In genomic region chr2:127700527-127701192, GRCh38 we compare ENCODE assay signal across 8 cellular contexts. TPM values are rescaled to one million over a fixed set of nuclear protein-coding genes. Genes with fewer than 3 reads are reported as not detected.
DNase-seq lines count a peak whose midpoint lies in the region; ATAC-seq and TF ChIP-seq lines count a peak whose summit lies in the region.

No MANE protein-coding gene starts in this region.

- CTCF ChIA-PET in PC-3 (lab: Charles Lee): interaction anchor here (0.6 kb wide), 1 partner anchor 13 kb away, joined by 3 read pairs; no protein-coding TSS in a partner anchor

- peak overlapping the region; percentile 99 for H3K27ac Mint-ChIP-seq in CD4-positive, CD25-positive, alpha-beta regulatory T cell
- H3K27ac Mint-ChIP-seq in stimulated activated naive CD8-positive, alpha-beta T cell treated with anti-CD3 and anti-CD28 coated beads, Interleukin-15, Interleukin-2, amounts not matched to agents 100 ng/mL and 50 ng/mL, for 24 hours: peak overlapping the region; percentile 89

- intact Hi-C loops in PC-3 (cut with micrococcal nuclease): loop anchor here (1.0 kb wide), 1 partner anchor 158 kb away; the partner anchor contains the start of gene POLR2D
- intact Hi-C loops in left lung (cut with DNase I): no loop called here

- H3K9ac ChIP-seq in PC-3 (ENCODE audit: low read length): peak overlapping the region; percentile 85

- no peaks in the 10 kb centered on the region for H3K9me3 ChIP-seq in CD4-positive, CD25-positive, alpha-beta regulatory T cell (ENCODE audit: control insufficient read depth in 2 of 2, low read length in 2 of 2)
- H3K9me3 ChIP-seq in PC-3 (ENCODE audit: low read length): no peaks in the 10 kb centered on the region
- H3K9me3 ChIP-seq in left lung: no peaks in the 10 kb centered on the region

- H3K36me3 Mint-ChIP-seq in CD4-positive, CD25-positive, alpha-beta regulatory T cell: peaks cover 15% of the 10 kb centered on the region
- peaks cover 34% of the 10 kb centered on the region for H3K36me3 Mint-ChIP-seq in stimulated activated naive CD8-positive, alpha-beta T cell treated with anti-CD3 and anti-CD28 coated beads, Interleukin-15, Interleukin-2, amounts not matched to agents 100 ng/mL and 50 ng/mL, for 24 hours (ENCODE audit: low read depth)

- TF ChIP-seq POLR2A in GM18951 (IDR thresholded peaks at IDR 0.05; ENCODE audit: extremely low read depth, insufficient read depth, insufficient read length): peak; percentile 19

- POLR2A ChIA-PET in PC-3 (lab: Charles Lee; ENCODE audit: unreplicated experiment): interaction anchor here (0.9 kb wide), 1 partner anchor 25 kb away, joined by 3 read pairs; the partner anchor contains the start of gene LIMS2

- no peaks in the 10 kb centered on the region for H3K9me3 Mint-ChIP-seq in CD4-positive, CD25-positive, alpha-beta regulatory T cell
- no peaks in the 10 kb centered on the region for H3K9me3 Mint-ChIP-seq in stimulated activated naive CD8-positive, alpha-beta T cell treated with anti-CD3 and anti-CD28 coated beads, Interleukin-15, Interleukin-2, amounts not matched to agents 100 ng/mL and 50 ng/mL, for 24 hours

- H3K36me3 ChIP-seq in CD4-positive, CD25-positive, alpha-beta regulatory T cell (ENCODE audit: control insufficient read depth, insufficient read depth, low read length): peaks cover 12% of the 10 kb centered on the region
- H3K36me3 ChIP-seq in PC-3 (ENCODE audit: low read depth, low read length) (peaks cover 4% of the 10 kb centered on the region; the same call in 1 of the 2 replicates), left lung (peaks cover 0 to 9% of the 10 kb centered on the region in 2 donors)

- peaks cover 11% of the 10 kb centered on the region; the same call in 1 of the 2 replicates for H4K20me1 ChIP-seq in PC-3 (ENCODE audit: low read length)

- peaks cover 28 to 46% (median 38%) of the 10 kb centered on the region in 4 donors for H3K4me1 Mint-ChIP-seq in CD4-positive, CD25-positive, alpha-beta regulatory T cell
- peaks cover 46% of the 10 kb centered on the region for H3K4me1 Mint-ChIP-seq in stimulated activated naive CD8-positive, alpha-beta T cell treated with anti-CD3 and anti-CD28 coated beads, Interleukin-15, Interleukin-2, amounts not matched to agents 100 ng/mL and 50 ng/mL, for 24 hours (ENCODE audit: low read depth)

- TSS peak; percentile 93 for BruUV-seq in PC-3 (replicated peaks; lab: Mats Ljungman, UMichigan)

- H3K27me3 Mint-ChIP-seq in CD4-positive, CD25-positive, alpha-beta regulatory T cell: peaks cover 8% of the 10 kb centered on the region
- H3K27me3 Mint-ChIP-seq in stimulated activated naive CD8-positive, alpha-beta T cell treated with anti-CD3 and anti-CD28 coated beads, Interleukin-15, Interleukin-2, amounts not matched to agents 100 ng/mL and 50 ng/mL, for 24 hours: no peaks in the 10 kb centered on the region

- peak overlapping the region; percentile 95 to 99 (median 97) for H3K4me3 Mint-ChIP-seq in CD4-positive, CD25-positive, alpha-beta regulatory T cell
- peak overlapping the region; percentile 90 for H3K4me3 Mint-ChIP-seq in stimulated activated naive CD8-positive, alpha-beta T cell treated with anti-CD3 and anti-CD28 coated beads, Interleukin-15, Interleukin-2, amounts not matched to agents 100 ng/mL and 50 ng/mL, for 24 hours

- no peaks in the 10 kb centered on the region for H3K27me3 ChIP-seq in CD4-positive, CD25-positive, alpha-beta regulatory T cell (ENCODE audit: control insufficient read depth, insufficient read depth, low read length)
- H3K27me3 ChIP-seq in PC-3 (ENCODE audit: low read length) (no peaks in the 10 kb centered on the region), left lung (peaks cover 0 to 2% of the 10 kb centered on the region in 2 donors)

- H3K9me2 ChIP-seq in PC-3 (replicated peaks; ENCODE audit: low read length): no peaks in the 10 kb centered on the region

- peaks cover 30% of the 10 kb centered on the region for H3K79me2 ChIP-seq in PC-3 (ENCODE audit: low read length)

- peak in 1 of 2 donors; percentile 1 for ATAC-seq in CD4-positive, CD25-positive, alpha-beta regulatory T cell (ENCODE audit: low read depth in 2 of 2)
- ATAC-seq in HG03095 (IDR thresholded peaks at IDR 0.05; ENCODE audit: unreplicated experiment) (peak; percentile 58), PC-3 (peak; percentile 57), left lung (peak; percentile 47)

- H3K27ac ChIP-seq in CD4-positive, CD25-positive, alpha-beta regulatory T cell (ENCODE audit: insufficient read depth, low read length, poor library complexity, severe bottlenecking): peak overlapping the region; percentile 92
- H3K27ac ChIP-seq in PC-3 (ENCODE audit: low read length): peak overlapping the region; percentile 95
- peak overlapping the region; percentile 97 to 99 for H3K27ac ChIP-seq in left lung

- peak overlapping the region; percentile 85 for H3K4me3 ChIP-seq in CD4-positive, CD25-positive, alpha-beta regulatory T cell (ENCODE audit: low read depth, low read length)
- peak overlapping the region; percentile 73 for H3K4me3 ChIP-seq in PC-3 (ENCODE audit: low read length)
- peak overlapping the region; percentile 53 to 65 for H3K4me3 ChIP-seq in cardiac fibroblast (replicated peaks in 1 of 2; ENCODE audit: low read depth in 2 of 2, low read length in 2 of 2)
- peak overlapping the region; percentile 52 to 62 for H3K4me3 ChIP-seq in left lung

- peak overlapping the region; percentile 41 for H2AFZ ChIP-seq in PC-3 (ENCODE audit: low read length)

- no peaks in the 10 kb centered on the region for H3F3A ChIP-seq in PC-3 (ENCODE audit: low read length, unreplicated experiment)

- peak in 1 of 3 donors; percentile 23 for DNase-seq in CD4-positive, CD25-positive, alpha-beta regulatory T cell
- DNase-seq in PC-3 (peak; percentile 95), cardiac fibroblast (ENCODE audit: low read depth in 2 of 2) (no peak), left lung (peak; percentile 84 to 91), activated gamma-delta T cell (lab: John Stamatoyannopoulos, UW) (no peak)

- in situ Hi-C loops in GM18951 (cut with MboI; ENCODE audit: low sequenced_read_pairs, unreplicated experiment): no loop called here

- TF ChIP-seq CTCF in PC-3 (conservative IDR thresholded peaks at IDR 0.05; ENCODE audit: low read depth, low read length): peak; percentile 10; the same call in 1 of the 2 replicates
- no peak for TF ChIP-seq CTCF in cardiac fibroblast (IDR thresholded peaks at IDR 0.05; ENCODE audit: low read depth, low read length)
- no peak for TF ChIP-seq CTCF in left lung (IDR thresholded peaks at IDR 0.05)

- H3K4me1 ChIP-seq in CD4-positive, CD25-positive, alpha-beta regulatory T cell (ENCODE audit: control insufficient read depth, insufficient read depth, low read length, poor library complexity, severe bottlenecking): peaks cover 39% of the 10 kb centered on the region
- H3K4me1 ChIP-seq in PC-3 (ENCODE audit: insufficient read depth, low read length) (peaks cover 47% of the 10 kb centered on the region), left lung (peaks cover 14 to 51% of the 10 kb centered on the region in 2 donors)

- H3K4me2 ChIP-seq in PC-3 (ENCODE audit: low read length): peak overlapping the region; percentile 95

RNA-seq across cellular contexts. Expression of gene SFT2D3, which starts 0.6 kb away (rescaled TPM):
- total RNA-seq in CD4-positive, CD25-positive, alpha-beta regulatory T cell: 7.6 TPM
- 1 to 10 TPM; 1.4 to 4.5 (median 2.6) TPM for polyA plus RNA-seq in CD4-positive, CD25-positive, alpha-beta regulatory T cell
- total RNA-seq in PC-3 (2014; rRNA removed): 4.2 and 5.4 TPM in 2 replicates
- 1 to 10 TPM; 4.7 to 6.8 TPM for total RNA-seq in left lung

RNA-seq across cellular contexts. Expression of gene LIMS2, which starts 25.3 kb away (rescaled TPM):
- 10.8 TPM for total RNA-seq in CD4-positive, CD25-positive, alpha-beta regulatory T cell
- 10 to 100 TPM; 12.6 to 23.8 (median 15.7) TPM for polyA plus RNA-seq in CD4-positive, CD25-positive, alpha-beta regulatory T cell
- total RNA-seq in PC-3 (2014; rRNA removed) (4.6 and 5.0 TPM in 2 replicates), left lung (100 to 1,000 TPM in 1 of 2 donors, 10 to 100 TPM in 1; 50.5 to 122 TPM)

RNA-seq across cellular contexts. Expression of gene GPR17, which starts 54.7 kb away (rescaled TPM):
- total RNA-seq in CD4-positive, CD25-positive, alpha-beta regulatory T cell: not detected
- polyA plus RNA-seq in CD4-positive, CD25-positive, alpha-beta regulatory T cell: not detected
- total RNA-seq in PC-3 (2014; rRNA removed): 0.92 and 1.0 TPM in 2 replicates
- under 1 TPM; 0.24 to 0.26 TPM for total RNA-seq in left lung

Comparison
In these comparisons a context has a peak if more than half of its experiments do, and no peak if none do; other contexts are left out.
1. DNase-seq: peak in PC-3 (single experiment) and left lung (2 of 2); none in cardiac fibroblast (0 of 2) and activated gamma-delta T cell (single experiment).
2. Peak in every context shown above with its lines, with median percentiles within 50 percentile points of each other: H3K27ac ChIP-seq and H3K4me3 ChIP-seq.